8 cellular contexts compared by ENCODE assay signal in the genomic region with DNA sequence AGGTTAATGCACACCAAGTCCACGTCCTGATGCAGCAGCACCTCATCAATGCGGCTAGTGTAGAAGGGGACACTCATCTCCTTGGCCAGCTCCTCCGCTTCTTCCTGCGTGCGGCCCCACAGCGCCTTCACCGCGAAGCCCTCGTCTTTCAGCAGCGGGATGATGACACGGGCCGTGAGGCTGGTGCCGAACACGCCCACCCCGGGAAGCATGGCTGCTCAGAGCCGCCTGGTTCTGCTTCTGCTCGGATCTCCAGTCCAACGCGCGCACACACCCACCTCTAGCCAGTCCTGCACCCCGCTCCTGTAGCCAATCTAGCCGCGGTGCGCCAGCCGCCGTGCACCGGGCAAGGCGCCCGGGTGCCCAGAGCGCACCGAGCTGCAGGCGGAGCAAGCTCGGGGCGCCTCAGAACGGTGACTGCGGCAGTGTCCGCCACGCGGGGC. TPM values are rescaled to one million over a fixed set of nuclear protein-coding genes. Genes with fewer than 3 reads are reported as not detected.
A peak's percentile ranks its signal among the peaks of the same experiment; 100 is the strongest.
DNase-seq lines count a peak whose midpoint lies in the region; ATAC-seq and TF ChIP-seq lines count a peak whose summit lies in the region.

No MANE protein-coding gene starts in this region.

- peak overlapping the region; percentile 94 for H3K4me3 Mint-ChIP-seq in stimulated activated naive CD8-positive, alpha-beta T cell treated with anti-CD3 and anti-CD28 coated beads, Interleukin-15, Interleukin-2, amounts not matched to agents 100 ng/mL and 50 ng/mL, for 24 hours

- peak; percentile 11 for ATAC-seq in GM18870 (IDR thresholded peaks at IDR 0.05; ENCODE audit: unreplicated experiment)
- peak; percentile 30 for ATAC-seq in HG03103 (IDR thresholded peaks at IDR 0.05; ENCODE audit: low read depth, unreplicated experiment)
- ATAC-seq in esophagus mucosa, result peak; percentile 61

- H3K4me1 Mint-ChIP-seq in stimulated activated naive CD8-positive, alpha-beta T cell treated with anti-CD3 and anti-CD28 coated beads, Interleukin-15, Interleukin-2, amounts not matched to agents 100 ng/mL and 50 ng/mL, for 24 hours (ENCODE audit: low read depth), result peaks cover 37% of the 10 kb centered on the region

- peak overlapping the region; percentile 74 for H3K4me3 ChIP-seq in AG09309 (ENCODE audit: control insufficient read depth, low read depth, low read length)

- peaks cover 4% of the 10 kb centered on the region for H3K27me3 Mint-ChIP-seq in stimulated activated naive CD8-positive, alpha-beta T cell treated with anti-CD3 and anti-CD28 coated beads, Interleukin-15, Interleukin-2, amounts not matched to agents 100 ng/mL and 50 ng/mL, for 24 hours

- DNase-seq in AG09309 (ENCODE audit: low read depth), result no peak
- peak; percentile 47 to 58 for DNase-seq in NOMO-1 (lab: John Stamatoyannopoulos, UW; ENCODE audit: unreplicated experiment in 2 of 2)
- DNase-seq in activated T-cell treated with anti-CD3 and anti-CD28 coated beads for 24 hours (ENCODE audit: low read depth), result peak; percentile 61
- DNase-seq in myocyte (ENCODE audit: low read depth), result peak; percentile 53

- H3K9me3 Mint-ChIP-seq in stimulated activated naive CD8-positive, alpha-beta T cell treated with anti-CD3 and anti-CD28 coated beads, Interleukin-15, Interleukin-2, amounts not matched to agents 100 ng/mL and 50 ng/mL, for 24 hours, result no peaks in the 10 kb centered on the region

- H3K36me3 Mint-ChIP-seq in stimulated activated naive CD8-positive, alpha-beta T cell treated with anti-CD3 and anti-CD28 coated beads, Interleukin-15, Interleukin-2, amounts not matched to agents 100 ng/mL and 50 ng/mL, for 24 hours (ENCODE audit: low read depth), result peaks cover 4% of the 10 kb centered on the region

- H3K27ac Mint-ChIP-seq in stimulated activated naive CD8-positive, alpha-beta T cell treated with anti-CD3 and anti-CD28 coated beads, Interleukin-15, Interleukin-2, amounts not matched to agents 100 ng/mL and 50 ng/mL, for 24 hours, result peak overlapping the region; percentile 94

- no peak for TF ChIP-seq CTCF in AG09309 (IDR thresholded peaks at IDR 0.05; ENCODE audit: control insufficient read depth, insufficient read depth, low read depth, low read length, missing control alignments)

RNA-seq across cellular contexts. Expression of a gene that starts 0.7 kb away (rescaled TPM):
- total RNA-seq in esophagus mucosa, result 22.8 TPM
- total RNA-seq in myocyte, result 2.3 and 2.8 TPM in 2 replicates
- 1.7 TPM for polyA plus RNA-seq in myocyte (2012)

Comparison
In these comparisons a context has a peak if more than half of its experiments do, and no peak if none do; other contexts are left out.
1. ATAC-seq: peak in every context shown above with its lines; median percentile 61 in esophagus mucosa; 30 in HG03103; 11 in GM18870.